Comparison of ENCODE assay signal across 1 cellular context in the genomic region with DNA sequence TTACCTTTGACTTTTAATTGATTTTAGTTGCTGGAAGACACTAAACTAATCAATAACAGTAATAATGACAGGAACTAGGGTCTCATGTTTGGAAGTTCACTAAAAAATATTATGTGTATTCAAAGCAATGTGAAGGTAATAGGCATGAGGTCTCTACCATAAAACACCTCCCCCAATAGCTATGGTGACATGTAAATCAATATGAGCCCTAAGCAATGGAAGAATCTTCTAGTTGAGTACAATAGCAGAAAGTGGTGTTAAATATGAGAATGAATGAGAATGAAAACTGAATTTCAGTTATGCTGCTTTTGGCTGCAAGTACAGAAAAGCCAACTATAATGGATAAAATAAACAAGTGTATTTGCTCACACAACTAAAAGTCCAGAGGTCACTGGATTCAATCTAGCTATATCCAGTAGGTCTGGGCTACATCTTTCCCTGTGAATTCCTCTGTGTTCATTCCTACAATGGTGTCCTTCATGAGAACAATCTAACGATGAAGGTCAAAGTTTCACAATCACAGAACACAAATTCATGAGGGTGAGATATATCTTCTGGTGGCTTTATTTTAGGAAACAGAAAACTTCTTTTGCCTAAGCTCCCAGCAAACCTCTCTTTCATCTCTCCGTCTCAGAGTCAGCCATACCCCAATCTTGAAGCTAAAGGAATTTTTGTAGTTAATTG.
TF ChIP-seq lines count a peak whose summit lies in the region.

No MANE protein-coding gene starts in this region.

TF ChIP-seq in HepG2, 621 proteins besides CTCF, POLR2A, EP300 and RAD21 (continued from another document and continues in another):
- TF ChIP-seq, protein P1, sequence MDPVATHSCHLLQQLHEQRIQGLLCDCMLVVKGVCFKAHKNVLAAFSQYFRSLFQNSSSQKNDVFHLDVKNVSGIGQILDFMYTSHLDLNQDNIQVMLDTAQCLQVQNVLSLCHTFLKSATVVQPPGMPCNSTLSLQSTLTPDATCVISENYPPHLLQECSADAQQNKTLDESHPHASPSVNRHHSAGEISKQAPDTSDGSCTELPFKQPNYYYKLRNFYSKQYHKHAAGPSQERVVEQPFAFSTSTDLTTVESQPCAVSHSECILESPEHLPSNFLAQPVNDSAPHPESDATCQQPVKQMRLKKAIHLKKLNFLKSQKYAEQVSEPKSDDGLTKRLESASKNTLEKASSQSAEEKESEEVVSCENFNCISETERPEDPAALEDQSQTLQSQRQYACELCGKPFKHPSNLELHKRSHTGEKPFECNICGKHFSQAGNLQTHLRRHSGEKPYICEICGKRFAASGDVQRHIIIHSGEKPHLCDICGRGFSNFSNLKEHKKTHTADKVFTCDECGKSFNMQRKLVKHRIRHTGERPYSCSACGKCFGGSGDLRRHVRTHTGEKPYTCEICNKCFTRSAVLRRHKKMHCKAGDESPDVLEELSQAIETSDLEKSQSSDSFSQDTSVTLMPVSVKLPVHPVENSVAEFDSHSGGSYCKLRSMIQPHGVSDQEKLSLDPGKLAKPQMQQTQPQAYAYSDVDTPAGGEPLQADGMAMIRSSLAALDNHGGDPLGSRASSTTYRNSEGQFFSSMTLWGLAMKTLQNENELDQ (CRISPR knock-in tag; IDR thresholded peaks at IDR 0.05; ENCODE audit: borderline replicate concordance): no peak
- TF ChIP-seq ZNF383 (CRISPR knock-in tag; IDR thresholded peaks at IDR 0.05; ENCODE audit: borderline replicate concordance) (no peak), ZFP1 (CRISPR knock-in tag; IDR thresholded peaks at IDR 0.05) (peak; percentile 60; the same call in 1 of the 2 replicates), ZBTB38 (CRISPR knock-in tag; IDR thresholded peaks at IDR 0.05) (no peak), CEBPG (CRISPR knock-in tag; IDR thresholded peaks at IDR 0.05) (peak; percentile 90), ZNF121 (CRISPR knock-in tag; IDR thresholded peaks at IDR 0.05) (no peak), ISL2 (CRISPR knock-in tag; IDR thresholded peaks at IDR 0.05) (peak; percentile 93), ZNF530 (CRISPR knock-in tag; IDR thresholded peaks at IDR 0.05; ENCODE audit: low read depth) (no peak), ZNF552 (CRISPR knock-in tag; IDR thresholded peaks at IDR 0.05; ENCODE audit: borderline replicate concordance) (no peak), ZNF577 (CRISPR knock-in tag; IDR thresholded peaks at IDR 0.05; ENCODE audit: borderline replicate concordance, low read depth) (no peak), NFE2L2 (IDR thresholded peaks at IDR 0.05; ENCODE audit: low read length) (no peak), ZNF225 (CRISPR knock-in tag; IDR thresholded peaks at IDR 0.05) (no peak), NFE2 (CRISPR knock-in tag; IDR thresholded peaks at IDR 0.05) (no peak), SOX13 (IDR thresholded peaks at IDR 0.05) (peak; percentile 68; the same call in 1 of the 2 replicates), SOX13 (CRISPR knock-in tag; conservative IDR thresholded peaks at IDR 0.05 in 1 of 2, IDR thresholded peaks at IDR 0.05 in 1 of 2) (peak in 1 of 2 experiments; percentile 96; a peak in 2 of 4 replicates), REPIN1 (CRISPR knock-in tag; IDR thresholded peaks at IDR 0.05; ENCODE audit: borderline replicate concordance, low read depth) (0 out of 2 replicates have a peak, but pooled peaks have one; percentile 18), ZFP62 (CRISPR knock-in tag; IDR thresholded peaks at IDR 0.05) (no peak), ZNF382 (CRISPR knock-in tag; IDR thresholded peaks at IDR 0.05; ENCODE audit: borderline replicate concordance) (no peak), NCOA5 (CRISPR knock-in tag; IDR thresholded peaks at IDR 0.05) (no peak), HOXA5 (CRISPR knock-in tag; IDR thresholded peaks at IDR 0.05) (peak; percentile 77; the same call in 1 of the 2 replicates), SP2 (CRISPR knock-in tag; IDR thresholded peaks at IDR 0.05) (no peak), NFKBIZ (CRISPR knock-in tag; IDR thresholded peaks at IDR 0.05) (peak; percentile 55; the same call in 1 of the 2 replicates), FLYWCH1 (CRISPR knock-in tag; IDR thresholded peaks at IDR 0.05) (no peak), IRX3 (CRISPR knock-in tag; IDR thresholded peaks at IDR 0.05; ENCODE audit: borderline replicate concordance, low read depth) (no peak)
- TF ChIP-seq, protein P2, sequence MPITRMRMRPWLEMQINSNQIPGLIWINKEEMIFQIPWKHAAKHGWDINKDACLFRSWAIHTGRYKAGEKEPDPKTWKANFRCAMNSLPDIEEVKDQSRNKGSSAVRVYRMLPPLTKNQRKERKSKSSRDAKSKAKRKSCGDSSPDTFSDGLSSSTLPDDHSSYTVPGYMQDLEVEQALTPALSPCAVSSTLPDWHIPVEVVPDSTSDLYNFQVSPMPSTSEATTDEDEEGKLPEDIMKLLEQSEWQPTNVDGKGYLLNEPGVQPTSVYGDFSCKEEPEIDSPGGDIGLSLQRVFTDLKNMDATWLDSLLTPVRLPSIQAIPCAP (CRISPR knock-in tag; IDR thresholded peaks at IDR 0.05; ENCODE audit: low read depth): no peak
- TF ChIP-seq, protein P3, sequence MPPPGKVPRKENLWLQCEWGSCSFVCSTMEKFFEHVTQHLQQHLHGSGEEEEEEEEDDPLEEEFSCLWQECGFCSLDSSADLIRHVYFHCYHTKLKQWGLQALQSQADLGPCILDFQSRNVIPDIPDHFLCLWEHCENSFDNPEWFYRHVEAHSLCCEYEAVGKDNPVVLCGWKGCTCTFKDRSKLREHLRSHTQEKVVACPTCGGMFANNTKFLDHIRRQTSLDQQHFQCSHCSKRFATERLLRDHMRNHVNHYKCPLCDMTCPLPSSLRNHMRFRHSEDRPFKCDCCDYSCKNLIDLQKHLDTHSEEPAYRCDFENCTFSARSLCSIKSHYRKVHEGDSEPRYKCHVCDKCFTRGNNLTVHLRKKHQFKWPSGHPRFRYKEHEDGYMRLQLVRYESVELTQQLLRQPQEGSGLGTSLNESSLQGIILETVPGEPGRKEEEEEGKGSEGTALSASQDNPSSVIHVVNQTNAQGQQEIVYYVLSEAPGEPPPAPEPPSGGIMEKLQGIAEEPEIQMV (CRISPR knock-in tag; IDR thresholded peaks at IDR 0.05; ENCODE audit: low read depth): no peak
- TF ChIP-seq, protein P4, sequence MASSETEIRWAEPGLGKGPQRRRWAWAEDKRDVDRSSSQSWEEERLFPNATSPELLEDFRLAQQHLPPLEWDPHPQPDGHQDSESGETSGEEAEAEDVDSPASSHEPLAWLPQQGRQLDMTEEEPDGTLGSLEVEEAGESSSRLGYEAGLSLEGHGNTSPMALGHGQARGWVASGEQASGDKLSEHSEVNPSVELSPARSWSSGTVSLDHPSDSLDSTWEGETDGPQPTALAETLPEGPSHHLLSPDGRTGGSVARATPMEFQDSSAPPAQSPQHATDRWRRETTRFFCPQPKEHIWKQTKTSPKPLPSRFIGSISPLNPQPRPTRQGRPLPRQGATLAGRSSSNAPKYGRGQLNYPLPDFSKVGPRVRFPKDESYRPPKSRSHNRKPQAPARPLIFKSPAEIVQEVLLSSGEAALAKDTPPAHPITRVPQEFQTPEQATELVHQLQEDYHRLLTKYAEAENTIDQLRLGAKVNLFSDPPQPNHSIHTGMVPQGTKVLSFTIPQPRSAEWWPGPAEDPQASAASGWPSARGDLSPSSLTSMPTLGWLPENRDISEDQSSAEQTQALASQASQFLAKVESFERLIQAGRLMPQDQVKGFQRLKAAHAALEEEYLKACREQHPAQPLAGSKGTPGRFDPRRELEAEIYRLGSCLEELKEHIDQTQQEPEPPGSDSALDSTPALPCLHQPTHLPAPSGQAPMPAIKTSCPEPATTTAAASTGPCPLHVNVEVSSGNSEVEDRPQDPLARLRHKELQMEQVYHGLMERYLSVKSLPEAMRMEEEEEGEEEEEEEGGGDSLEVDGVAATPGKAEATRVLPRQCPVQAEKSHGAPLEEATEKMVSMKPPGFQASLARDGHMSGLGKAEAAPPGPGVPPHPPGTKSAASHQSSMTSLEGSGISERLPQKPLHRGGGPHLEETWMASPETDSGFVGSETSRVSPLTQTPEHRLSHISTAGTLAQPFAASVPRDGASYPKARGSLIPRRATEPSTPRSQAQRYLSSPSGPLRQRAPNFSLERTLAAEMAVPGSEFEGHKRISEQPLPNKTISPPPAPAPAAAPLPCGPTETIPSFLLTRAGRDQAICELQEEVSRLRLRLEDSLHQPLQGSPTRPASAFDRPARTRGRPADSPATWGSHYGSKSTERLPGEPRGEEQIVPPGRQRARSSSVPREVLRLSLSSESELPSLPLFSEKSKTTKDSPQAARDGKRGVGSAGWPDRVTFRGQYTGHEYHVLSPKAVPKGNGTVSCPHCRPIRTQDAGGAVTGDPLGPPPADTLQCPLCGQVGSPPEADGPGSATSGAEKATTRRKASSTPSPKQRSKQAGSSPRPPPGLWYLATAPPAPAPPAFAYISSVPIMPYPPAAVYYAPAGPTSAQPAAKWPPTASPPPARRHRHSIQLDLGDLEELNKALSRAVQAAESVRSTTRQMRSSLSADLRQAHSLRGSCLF (CRISPR knock-in tag; IDR thresholded peaks at IDR 0.05; ENCODE audit: borderline replicate concordance): no peak
- TF ChIP-seq, protein P5, sequence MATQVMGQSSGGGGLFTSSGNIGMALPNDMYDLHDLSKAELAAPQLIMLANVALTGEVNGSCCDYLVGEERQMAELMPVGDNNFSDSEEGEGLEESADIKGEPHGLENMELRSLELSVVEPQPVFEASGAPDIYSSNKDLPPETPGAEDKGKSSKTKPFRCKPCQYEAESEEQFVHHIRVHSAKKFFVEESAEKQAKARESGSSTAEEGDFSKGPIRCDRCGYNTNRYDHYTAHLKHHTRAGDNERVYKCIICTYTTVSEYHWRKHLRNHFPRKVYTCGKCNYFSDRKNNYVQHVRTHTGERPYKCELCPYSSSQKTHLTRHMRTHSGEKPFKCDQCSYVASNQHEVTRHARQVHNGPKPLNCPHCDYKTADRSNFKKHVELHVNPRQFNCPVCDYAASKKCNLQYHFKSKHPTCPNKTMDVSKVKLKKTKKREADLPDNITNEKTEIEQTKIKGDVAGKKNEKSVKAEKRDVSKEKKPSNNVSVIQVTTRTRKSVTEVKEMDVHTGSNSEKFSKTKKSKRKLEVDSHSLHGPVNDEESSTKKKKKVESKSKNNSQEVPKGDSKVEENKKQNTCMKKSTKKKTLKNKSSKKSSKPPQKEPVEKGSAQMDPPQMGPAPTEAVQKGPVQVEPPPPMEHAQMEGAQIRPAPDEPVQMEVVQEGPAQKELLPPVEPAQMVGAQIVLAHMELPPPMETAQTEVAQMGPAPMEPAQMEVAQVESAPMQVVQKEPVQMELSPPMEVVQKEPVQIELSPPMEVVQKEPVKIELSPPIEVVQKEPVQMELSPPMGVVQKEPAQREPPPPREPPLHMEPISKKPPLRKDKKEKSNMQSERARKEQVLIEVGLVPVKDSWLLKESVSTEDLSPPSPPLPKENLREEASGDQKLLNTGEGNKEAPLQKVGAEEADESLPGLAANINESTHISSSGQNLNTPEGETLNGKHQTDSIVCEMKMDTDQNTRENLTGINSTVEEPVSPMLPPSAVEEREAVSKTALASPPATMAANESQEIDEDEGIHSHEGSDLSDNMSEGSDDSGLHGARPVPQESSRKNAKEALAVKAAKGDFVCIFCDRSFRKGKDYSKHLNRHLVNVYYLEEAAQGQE (IDR thresholded peaks at IDR 0.05; ENCODE audit: borderline replicate concordance in 1 of 2, low read depth in 1 of 2, low read length in 2 of 2): no peak
- TF ChIP-seq, protein P6, sequence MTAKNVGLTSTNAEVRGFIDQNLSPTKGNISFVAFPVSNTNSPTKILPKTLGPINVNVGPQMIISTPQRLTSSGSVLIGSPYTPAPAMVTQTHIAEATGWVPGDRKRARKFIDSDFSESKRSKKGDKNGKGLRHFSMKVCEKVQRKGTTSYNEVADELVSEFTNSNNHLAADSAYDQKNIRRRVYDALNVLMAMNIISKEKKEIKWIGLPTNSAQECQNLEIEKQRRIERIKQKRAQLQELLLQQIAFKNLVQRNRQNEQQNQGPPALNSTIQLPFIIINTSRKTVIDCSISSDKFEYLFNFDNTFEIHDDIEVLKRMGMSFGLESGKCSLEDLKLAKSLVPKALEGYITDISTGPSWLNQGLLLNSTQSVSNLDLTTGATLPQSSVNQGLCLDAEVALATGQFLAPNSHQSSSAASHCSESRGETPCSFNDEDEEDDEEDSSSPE (CRISPR knock-in tag; IDR thresholded peaks at IDR 0.05): no peak
- TF ChIP-seq, protein P7, sequence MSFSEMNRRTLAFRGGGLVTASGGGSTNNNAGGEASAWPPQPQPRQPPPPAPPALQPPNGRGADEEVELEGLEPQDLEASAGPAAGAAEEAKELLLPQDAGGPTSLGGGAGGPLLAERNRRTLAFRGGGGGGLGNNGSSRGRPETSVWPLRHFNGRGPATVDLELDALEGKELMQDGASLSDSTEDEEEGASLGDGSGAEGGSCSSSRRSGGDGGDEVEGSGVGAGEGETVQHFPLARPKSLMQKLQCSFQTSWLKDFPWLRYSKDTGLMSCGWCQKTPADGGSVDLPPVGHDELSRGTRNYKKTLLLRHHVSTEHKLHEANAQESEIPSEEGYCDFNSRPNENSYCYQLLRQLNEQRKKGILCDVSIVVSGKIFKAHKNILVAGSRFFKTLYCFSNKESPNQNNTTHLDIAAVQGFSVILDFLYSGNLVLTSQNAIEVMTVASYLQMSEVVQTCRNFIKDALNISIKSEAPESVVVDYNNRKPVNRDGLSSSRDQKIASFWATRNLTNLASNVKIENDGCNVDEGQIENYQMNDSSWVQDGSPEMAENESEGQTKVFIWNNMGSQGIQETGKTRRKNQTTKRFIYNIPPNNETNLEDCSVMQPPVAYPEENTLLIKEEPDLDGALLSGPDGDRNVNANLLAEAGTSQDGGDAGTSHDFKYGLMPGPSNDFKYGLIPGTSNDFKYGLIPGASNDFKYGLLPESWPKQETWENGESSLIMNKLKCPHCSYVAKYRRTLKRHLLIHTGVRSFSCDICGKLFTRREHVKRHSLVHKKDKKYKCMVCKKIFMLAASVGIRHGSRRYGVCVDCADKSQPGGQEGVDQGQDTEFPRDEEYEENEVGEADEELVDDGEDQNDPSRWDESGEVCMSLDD (CRISPR knock-in tag; IDR thresholded peaks at IDR 0.05; ENCODE audit: borderline replicate concordance): no peak
- TF ChIP-seq, protein P8, sequence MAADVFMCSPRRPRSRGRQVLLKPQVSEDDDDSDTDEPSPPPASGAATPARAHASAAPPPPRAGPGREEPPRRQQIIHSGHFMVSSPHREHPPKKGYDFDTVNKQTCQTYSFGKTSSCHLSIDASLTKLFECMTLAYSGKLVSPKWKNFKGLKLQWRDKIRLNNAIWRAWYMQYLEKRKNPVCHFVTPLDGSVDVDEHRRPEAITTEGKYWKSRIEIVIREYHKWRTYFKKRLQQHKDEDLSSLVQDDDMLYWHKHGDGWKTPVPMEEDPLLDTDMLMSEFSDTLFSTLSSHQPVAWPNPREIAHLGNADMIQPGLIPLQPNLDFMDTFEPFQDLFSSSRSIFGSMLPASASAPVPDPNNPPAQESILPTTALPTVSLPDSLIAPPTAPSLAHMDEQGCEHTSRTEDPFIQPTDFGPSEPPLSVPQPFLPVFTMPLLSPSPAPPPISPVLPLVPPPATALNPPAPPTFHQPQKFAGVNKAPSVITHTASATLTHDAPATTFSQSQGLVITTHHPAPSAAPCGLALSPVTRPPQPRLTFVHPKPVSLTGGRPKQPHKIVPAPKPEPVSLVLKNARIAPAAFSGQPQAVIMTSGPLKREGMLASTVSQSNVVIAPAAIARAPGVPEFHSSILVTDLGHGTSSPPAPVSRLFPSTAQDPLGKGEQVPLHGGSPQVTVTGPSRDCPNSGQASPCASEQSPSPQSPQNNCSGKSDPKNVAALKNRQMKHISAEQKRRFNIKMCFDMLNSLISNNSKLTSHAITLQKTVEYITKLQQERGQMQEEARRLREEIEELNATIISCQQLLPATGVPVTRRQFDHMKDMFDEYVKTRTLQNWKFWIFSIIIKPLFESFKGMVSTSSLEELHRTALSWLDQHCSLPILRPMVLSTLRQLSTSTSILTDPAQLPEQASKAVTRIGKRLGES (CRISPR knock-in tag; IDR thresholded peaks at IDR 0.05; ENCODE audit: borderline replicate concordance): no peak
